Comparison of ENCODE assay signal across 20 cellular contexts in genomic region chr2:88667219-88667618, GRCh38. TPM values are rescaled to one million over a fixed set of nuclear protein-coding genes. Genes with fewer than 3 reads are reported as not detected.
DNase-seq lines count a peak whose midpoint lies in the region; ATAC-seq, FAIRE-seq and TF ChIP-seq lines count a peak whose summit lies in the region.
"Had no signal": no experiment of that assay in that cellular context is flagged by ENCODE, and none has a peak within 500 bp of the region (broad histone marks: within the 10 kb centered on the region; RNA-seq: fewer than 3 reads in every experiment).

No MANE protein-coding gene starts in this region.

- no peak for FAIRE-seq in H1 (lab: Jason Lieb, UNC)
- FAIRE-seq: G401.6 had no signal

- H4K20me1 ChIP-seq in OCI-LY7 (ENCODE audit: insufficient read depth, low read length) = no peaks in the 10 kb centered on the region
- no peaks in the 10 kb centered on the region for H4K20me1 ChIP-seq in H1 (replicated peaks in 1 of 2; ENCODE audit: control insufficient read depth in 1 of 2, insufficient read depth in 2 of 2, low read length in 2 of 2)

- H3K9me3 Mint-ChIP-seq in activated CD8-positive, alpha-beta T cell treated with anti-CD3 and anti-CD28 coated beads for 36 hours = no peaks in the 10 kb centered on the region
- H3K9me3 Mint-ChIP-seq in activated CD8-positive, alpha-beta T cell treated with anti-CD3 and anti-CD28 coated beads, Interleukin-2, amount 10 ng/mL, durations not matched to agents 7 days and 5 days (ENCODE audit: insufficient read depth) = no peaks in the 10 kb centered on the region
- H3K9me3 Mint-ChIP-seq: T-helper 1 cell treated with Interleukin-12 subunit alpha and Interleukin-12 subunit beta and Interleukin-4 antibody, amounts not matched to agents 30 μg/mL and 1 μg/mL, for 36 hours had no signal

- no peak overlapping the region for H3K14ac ChIP-seq in H1 (ENCODE audit: insufficient read length)

- TF ChIP-seq CTCF in activated CD8-positive, alpha-beta T cell treated with anti-CD3 and anti-CD28 coated beads for 36 hours (IDR thresholded peaks at IDR 0.05) = no peak
- peak; percentile 38; the same call in 1 of the 2 replicates for TF ChIP-seq CTCF in OCI-LY7 (conservative IDR thresholded peaks at IDR 0.05; ENCODE audit: low read length)
- TF ChIP-seq CTCF in H1 (IDR thresholded peaks at IDR 0.05; ENCODE audit: control extremely low read depth in 1 of 3, insufficient read depth in 1 of 3, low read depth in 1 of 3, low read length in 3 of 3) = peak in 2 of 3 experiments; percentile 29 to 30; a peak in 2 of 4 replicates

- H3K27me3 ChIP-seq in H1 (replicated peaks in 1 of 4; ENCODE audit: control insufficient read depth in 3 of 4, extremely low read depth in 1 of 4, insufficient read depth in 3 of 4, low read length in 3 of 4) = no peaks in the 10 kb centered on the region

- H3K4me3 Mint-ChIP-seq in activated CD8-positive, alpha-beta T cell treated with anti-CD3 and anti-CD28 coated beads for 36 hours = no peak overlapping the region
- no peak overlapping the region for H3K4me3 Mint-ChIP-seq in activated CD8-positive, alpha-beta T cell treated with anti-CD3 and anti-CD28 coated beads, Interleukin-2, amount 10 ng/mL, durations not matched to agents 7 days and 5 days
- H3K4me3 Mint-ChIP-seq: IgD-negative memory B cell; T-helper 1 cell treated with Interleukin-12 subunit alpha and Interleukin-12 subunit beta and Interleukin-4 antibody, amounts not matched to agents 30 μg/mL and 1 μg/mL, for 36 hours had no signal

- no peak overlapping the region for H2BK12ac ChIP-seq in H1 (ENCODE audit: low read depth, low read length)

- CTCF ChIA-PET in activated CD8-positive, alpha-beta T cell treated with anti-CD3 and anti-CD28 coated beads for 36 hours (lab: Charles Lee) = interaction anchor here (3.8 to 9.2 kb wide), 2 partner anchors 11 to 75 kb away, joined by 14 to 191 read pairs; no protein-coding TSS in a partner anchor
- CTCF ChIA-PET in activated CD8-positive, alpha-beta T cell treated with anti-CD3 and anti-CD28 coated beads, Interleukin-2, amount 10 ng/mL, durations not matched to agents 7 days and 5 days (lab: Charles Lee) = interaction anchor here (1.0 to 7.2 kb wide), 5 partner anchors 11 to 78 kb away, joined by 3 to 212 read pairs (median 3); no protein-coding TSS in a partner anchor
- CTCF ChIA-PET in OCI-LY7 (lab: Charles Lee; ENCODE audit: unreplicated experiment) = interaction anchor here (0.7 to 0.8 kb wide), 2 partner anchors 78 to 79 kb away, joined by 3 read pairs; no protein-coding TSS in a partner anchor
- CTCF ChIA-PET in H1 (lab: Charles Lee; ENCODE audit: partially characterized antibody) = interaction anchor here (0.9 to 13.6 kb wide), 14 partner anchors 6 to 476 kb away, joined by 3 to 306 read pairs (median 4); no protein-coding TSS in a partner anchor

- H3K27me3 Mint-ChIP-seq in activated CD8-positive, alpha-beta T cell treated with anti-CD3 and anti-CD28 coated beads for 36 hours = no peaks in the 10 kb centered on the region
- peaks cover 8% of the 10 kb centered on the region for H3K27me3 Mint-ChIP-seq in activated CD8-positive, alpha-beta T cell treated with anti-CD3 and anti-CD28 coated beads, Interleukin-2, amount 10 ng/mL, durations not matched to agents 7 days and 5 days (ENCODE audit: low read depth)
- H3K27me3 Mint-ChIP-seq: IgD-negative memory B cell had no signal

- ATAC-seq in activated CD8-positive, alpha-beta T cell treated with anti-CD3 and anti-CD28 coated beads for 36 hours = no peak
- ATAC-seq in activated CD8-positive, alpha-beta T cell treated with anti-CD3 and anti-CD28 coated beads, Interleukin-2, amount 10 ng/mL, durations not matched to agents 7 days and 5 days = no peak
- ATAC-seq in GM21825 (IDR thresholded peaks at IDR 0.05; ENCODE audit: unreplicated experiment) (no peak), GM21423 (IDR thresholded peaks at IDR 0.05; ENCODE audit: unreplicated experiment) (no peak)

- H2AK5ac ChIP-seq in H1 (ENCODE audit: low read depth, low read length) = no peak overlapping the region

- no peak overlapping the region for H4K8ac ChIP-seq in H1 (ENCODE audit: extremely low read depth, insufficient read depth, low read length)

- H3K9me2 ChIP-seq in OCI-LY7 (ENCODE audit: insufficient read depth, low read length) = no peaks in the 10 kb centered on the region
- H3K9me2 ChIP-seq: SK-N-SH had no signal

- no peak overlapping the region for H4K5ac ChIP-seq in H1 (ENCODE audit: insufficient read length, low read depth, low read length)

- POLR2A ChIA-PET in activated CD8-positive, alpha-beta T cell treated with anti-CD3 and anti-CD28 coated beads for 36 hours (lab: Charles Lee) = no interaction called here
- POLR2A ChIA-PET in activated CD8-positive, alpha-beta T cell treated with anti-CD3 and anti-CD28 coated beads, Interleukin-2, amount 10 ng/mL, durations not matched to agents 7 days and 5 days (lab: Charles Lee) = no interaction called here
- POLR2A ChIA-PET in OCI-LY7 (lab: Charles Lee) = no interaction called here
- POLR2A ChIA-PET in H1 (lab: Charles Lee; ENCODE audit: partially characterized antibody) = interaction anchor here (0.6 to 1.1 kb wide), 2 partner anchors 39 to 51 kb away, joined by 3 to 7 read pairs; no protein-coding TSS in a partner anchor

- TF ChIP-seq POLR2A in H1 (IDR thresholded peaks at IDR 0.05; ENCODE audit: control extremely low read depth in 1 of 2, low read depth in 2 of 2, low read length in 2 of 2) = no peak

- no peaks in the 10 kb centered on the region for H3K4me1 ChIP-seq in OCI-LY7 (ENCODE audit: insufficient read depth, low read length, poor library complexity, severe bottlenecking)
- no peaks in the 10 kb centered on the region; a peak in 1 of 7 replicates for H3K4me1 ChIP-seq in H1 (replicated peaks in 1 of 4; ENCODE audit: control insufficient read depth in 3 of 4, insufficient read depth in 4 of 4, low read length in 3 of 4)

- H3K9me3 ChIP-seq in OCI-LY7 (ENCODE audit: low read length) = no peaks in the 10 kb centered on the region
- no peaks in the 10 kb centered on the region for H3K9me3 ChIP-seq in H1 (ENCODE audit: insufficient read depth in 2 of 2, low read depth in 1 of 2, low read length in 1 of 2)
- H3K9me3 ChIP-seq: SK-N-SH had no signal

- DNase-seq in activated CD8-positive, alpha-beta T cell treated with anti-CD3 and anti-CD28 coated beads for 36 hours = peak; percentile 10
- no peak for DNase-seq in activated CD8-positive, alpha-beta T cell treated with anti-CD3 and anti-CD28 coated beads, Interleukin-2, amount 10 ng/mL, durations not matched to agents 7 days and 5 days
- DNase-seq in OCI-LY7 (ENCODE audit: low spot score) (no peak), H1 (ENCODE audit: low read depth in 1 of 2, low spot score in 2 of 2) (no peak), mucosa of gallbladder (ENCODE audit: low spot score) (no peak), HuH-7 (ENCODE audit: low spot score) (no peak)
- DNase-seq: 8988T, C1 segment of cervical spinal cord, DMS153, HCEC 1CT, NCI-H1436 treated with DMSO at 0.1 percent for 48 hours, NCI-H2081, NCI-H526, Right ventricle myocardium superior, SK-N-SH had no signal

- H3K9ac ChIP-seq in H1 (replicated peaks in 1 of 4; ENCODE audit: extremely low read depth in 1 of 4, low read depth in 3 of 4, low read length in 3 of 4) = no peak overlapping the region
- H3K9ac ChIP-seq: SK-N-SH had no signal

- no peak overlapping the region for H3K18ac ChIP-seq in H1 (ENCODE audit: extremely low read depth, low read length)

- no peak overlapping the region for H3K27ac Mint-ChIP-seq in activated CD8-positive, alpha-beta T cell treated with anti-CD3 and anti-CD28 coated beads for 36 hours
- H3K27ac Mint-ChIP-seq in activated CD8-positive, alpha-beta T cell treated with anti-CD3 and anti-CD28 coated beads, Interleukin-2, amount 10 ng/mL, durations not matched to agents 7 days and 5 days = no peak overlapping the region
- H3K27ac Mint-ChIP-seq: IgD-negative memory B cell; T-helper 1 cell treated with Interleukin-12 subunit alpha and Interleukin-12 subunit beta and Interleukin-4 antibody, amounts not matched to agents 30 μg/mL and 1 μg/mL, for 36 hours had no signal

- no peaks in the 10 kb centered on the region for H3K23me2 ChIP-seq in H1 (ENCODE audit: low read depth, low read length)

- WGBS in H1 (ENCODE audit: extremely low coverage in 1 of 2, insufficient coverage in 1 of 2, insufficient read length in 1 of 2, insufficient replicate concordance in 2 of 2, low coverage in 1 of 2, low lambda C conversion rate in 2 of 2, missing lambda C conversion rate in 1 of 2), 2 experiments = 74% methylated on average over 2 of the region's 2 CpGs; no CpG with 5 or more reads in 1 of the 2 experiments

- H3K4me2 ChIP-seq in OCI-LY7 (ENCODE audit: low read length) (no peak overlapping the region), H1 (ENCODE audit: insufficient read depth in 1 of 2, low read depth in 2 of 2, low read length in 2 of 2) (no peak overlapping the region)
- H3K4me2 ChIP-seq: SK-N-SH had no signal

- H3K27ac ChIP-seq in OCI-LY7 (ENCODE audit: low read depth, low read length, poor library complexity, severe bottlenecking) (no peak overlapping the region), H1 (ENCODE audit: low read depth, low read length) (no peak overlapping the region)

- H3K4me1 Mint-ChIP-seq in activated CD8-positive, alpha-beta T cell treated with anti-CD3 and anti-CD28 coated beads for 36 hours (ENCODE audit: low read depth) = no peaks in the 10 kb centered on the region
- H3K4me1 Mint-ChIP-seq in activated CD8-positive, alpha-beta T cell treated with anti-CD3 and anti-CD28 coated beads, Interleukin-2, amount 10 ng/mL, durations not matched to agents 7 days and 5 days (ENCODE audit: low read depth) = peaks cover 3% of the 10 kb centered on the region

- no peak overlapping the region for H3K56ac ChIP-seq in H1 (replicated peaks; ENCODE audit: insufficient read length, low read depth, low read length)

- no peak overlapping the region for H4K91ac ChIP-seq in H1 (replicated peaks; ENCODE audit: insufficient read length, low read length)

- no peak overlapping the region for H2BK15ac ChIP-seq in H1 (ENCODE audit: low read length)

- H3K4me3 ChIP-seq in OCI-LY7 (ENCODE audit: low read depth, low read length, poor library complexity, severe bottlenecking) (no peak overlapping the region), H1 (ENCODE audit: extremely low read depth in 1 of 4, insufficient read depth in 2 of 4, low read depth in 3 of 4, low read length in 4 of 4) (no peak overlapping the region)

- intact Hi-C loops in activated CD8-positive, alpha-beta T cell treated with anti-CD3 and anti-CD28 coated beads for 36 hours (cut with micrococcal nuclease) = loop anchor here (5.0 kb wide), 1 partner anchor 480 kb away; no protein-coding TSS in a partner anchor
- intact Hi-C loops in OCI-LY7 (cut with micrococcal nuclease; ENCODE audit: unreplicated experiment) = loop anchor here (10.0 kb wide), 1 partner anchor 182 kb away; no protein-coding TSS in a partner anchor

- peak; percentile 6 to 39; a peak in 1 of 4 replicates for TF ChIP-seq RAD21 in H1 (IDR thresholded peaks at IDR 0.05 in 1 of 2, conservative IDR thresholded peaks at IDR 0.05 in 1 of 2; ENCODE audit: low read depth in 2 of 2, low read length in 2 of 2)

- H3K4ac ChIP-seq in H1 (replicated peaks; ENCODE audit: insufficient read length, low read depth, low read length) = no peak overlapping the region

- H2BK120ac ChIP-seq in H1 (replicated peaks; ENCODE audit: low read depth, low read length) = no peak overlapping the region

- H3K36me3 ChIP-seq in OCI-LY7 (ENCODE audit: insufficient read depth, low read length) (no peaks in the 10 kb centered on the region), H1 (ENCODE audit: control insufficient read depth in 2 of 4, insufficient read depth in 4 of 4, low read length in 3 of 4) (no peaks in the 10 kb centered on the region)

- H2AFZ ChIP-seq in OCI-LY7 (ENCODE audit: low read length) = no peak overlapping the region
- no peak overlapping the region for H2AFZ ChIP-seq in H1 (ENCODE audit: low read length)

- H3K23ac ChIP-seq in H1 (ENCODE audit: insufficient read length) = no peak overlapping the region

- no peaks in the 10 kb centered on the region for H3K36me3 Mint-ChIP-seq in activated CD8-positive, alpha-beta T cell treated with anti-CD3 and anti-CD28 coated beads for 36 hours (ENCODE audit: low read depth)
- no peaks in the 10 kb centered on the region for H3K36me3 Mint-ChIP-seq in activated CD8-positive, alpha-beta T cell treated with anti-CD3 and anti-CD28 coated beads, Interleukin-2, amount 10 ng/mL, durations not matched to agents 7 days and 5 days (ENCODE audit: low read depth)

- H3K79me1 ChIP-seq in H1 (ENCODE audit: low read depth, low read length) = no peaks in the 10 kb centered on the region

- no peak overlapping the region for H2BK20ac ChIP-seq in H1 (ENCODE audit: low read length)

- H3K79me2 ChIP-seq in OCI-LY7 (ENCODE audit: insufficient read depth, low read depth, low read length) (no peaks in the 10 kb centered on the region), H1 (ENCODE audit: control insufficient read depth in 1 of 2, insufficient read depth in 2 of 2, low read length in 2 of 2) (no peaks in the 10 kb centered on the region)

- no peak for TF ChIP-seq EP300 in H1 (IDR thresholded peaks at IDR 0.05; ENCODE audit: borderline replicate concordance in 1 of 2, low read depth in 2 of 2, low read length in 2 of 2)

- no TSS peak for BruUV-seq in OCI-LY7 (replicated peaks; lab: Mats Ljungman, UMichigan)

- H2BK5ac ChIP-seq in H1 (ENCODE audit: low read depth, low read length) = no peak overlapping the region

RNA-seq across cellular contexts. Expression of gene RPIA, which starts 24.3 kb away (rescaled TPM):
- 10 to 100 TPM; 79.4 to 81.0 TPM for total RNA-seq in activated CD8-positive, alpha-beta T cell treated with anti-CD3 and anti-CD28 coated beads for 36 hours
- total RNA-seq in activated CD8-positive, alpha-beta T cell treated with anti-CD3 and anti-CD28 coated beads, Interleukin-2, amount 10 ng/mL, durations not matched to agents 7 days and 5 days = 10 to 100 TPM; 47.8 to 51.8 TPM
- total RNA-seq in OCI-LY7 (2014; rRNA removed; shearing (Covaris generic)) = 31.6 and 36.9 TPM in 2 replicates
- total RNA-seq in OCI-LY7 (2022) (58.5 and 68.1 TPM in 2 replicates), mucosa of gallbladder (24.4 TPM)
- total RNA-seq in H1 (2021; fragmentation: NEBNext Ultra II Directional; extraction: Animal tissue kit (Norgen Biotek cat#: 25700)) = 24.0 and 26.7 TPM in 2 replicates
- 9.1 and 13.1 TPM in 2 replicates for polyA plus RNA-seq in H1 (2011; rRNA removed)
- 16.0 TPM for polyA plus RNA-seq in H1 (2011; cell fraction: cytosol; rRNA removed)
- 7.2 TPM for polyA plus RNA-seq in H1 (2011; cell fraction: nucleus; rRNA removed)
- polyA plus RNA-seq in H1 (2012, experiment 1 of 2) = 17.9 to 21.7 TPM (median 20.8 TPM) in 4 replicates
- polyA plus RNA-seq in H1 (2012, experiment 2 of 2) = 5.2 TPM
- 12.3 TPM for polyA plus RNA-seq in H1 (2013, experiment 1 of 2)
- polyA plus RNA-seq in H1 (2013, experiment 2 of 2) = 12.0 TPM
- polyA minus RNA-seq in H1 (2011; rRNA and poly(A)+ RNA removed) = 11.2 and 12.6 TPM in 2 replicates
- 5.6 TPM for polyA minus RNA-seq in H1 (2011; cell fraction: cytosol; rRNA and poly(A)+ RNA removed)
- polyA minus RNA-seq in H1 (2011; cell fraction: nucleus; rRNA and poly(A)+ RNA removed) = 8.8 TPM

RNA-seq across cellular contexts. Expression of gene EIF2AK3, which starts 40.0 kb away (rescaled TPM):
- 10 to 100 TPM; 14.9 to 17.4 TPM for total RNA-seq in activated CD8-positive, alpha-beta T cell treated with anti-CD3 and anti-CD28 coated beads for 36 hours
- total RNA-seq in activated CD8-positive, alpha-beta T cell treated with anti-CD3 and anti-CD28 coated beads, Interleukin-2, amount 10 ng/mL, durations not matched to agents 7 days and 5 days = 10 to 100 TPM; 18.4 to 19.7 TPM
- 49.4 and 52.7 TPM in 2 replicates for total RNA-seq in OCI-LY7 (2014; rRNA removed; shearing (Covaris generic))
- total RNA-seq in OCI-LY7 (2022) (64.5 and 73.4 TPM in 2 replicates), mucosa of gallbladder (17.9 TPM)
- total RNA-seq in H1 (2021; fragmentation: NEBNext Ultra II Directional; extraction: Animal tissue kit (Norgen Biotek cat#: 25700)) = 22.7 and 22.8 TPM in 2 replicates
- polyA plus RNA-seq in H1 (2011; rRNA removed) = 3.3 and 5.8 TPM in 2 replicates
- polyA plus RNA-seq in H1 (2011; cell fraction: cytosol; rRNA removed) = 5.4 TPM
- polyA plus RNA-seq in H1 (2011; cell fraction: nucleus; rRNA removed) = 4.2 TPM
- 13.0 to 21.6 TPM (median 15.6 TPM) in 4 replicates for polyA plus RNA-seq in H1 (2012, experiment 1 of 2)
- polyA plus RNA-seq in H1 (2012, experiment 2 of 2) = 0.98 TPM
- 22.0 TPM for polyA plus RNA-seq in H1 (2013, experiment 1 of 2)
- polyA plus RNA-seq in H1 (2013, experiment 2 of 2) = 25.2 TPM
- 9.5 and 23.6 TPM in 2 replicates for polyA minus RNA-seq in H1 (2011; rRNA and poly(A)+ RNA removed)
- 8.9 TPM for polyA minus RNA-seq in H1 (2011; cell fraction: cytosol; rRNA and poly(A)+ RNA removed)
- 16.7 TPM for polyA minus RNA-seq in H1 (2011; cell fraction: nucleus; rRNA and poly(A)+ RNA removed)
